In genomic region chrX:3345281-3346081, GRCh38 we compare ENCODE assay signal across 10 cellular contexts. TPM values are rescaled to one million over a fixed set of nuclear protein-coding genes. Genes with fewer than 3 reads are reported as not detected.
DNase-seq lines count a peak whose midpoint lies in the region; ATAC-seq, FAIRE-seq and TF ChIP-seq lines count a peak whose summit lies in the region.
"Had no signal": no experiment of that assay in that cellular context is flagged by ENCODE, and none has a peak within 500 bp of the region (broad histone marks: within the 10 kb centered on the region; RNA-seq: fewer than 3 reads in every experiment).

No MANE protein-coding gene starts in this region.

- peaks cover 2% of the 10 kb centered on the region for H3K27me3 ChIP-seq in astrocyte (ENCODE audit: insufficient read depth, low read length)
- H3K27me3 ChIP-seq in iPS-18a (ENCODE audit: control insufficient read depth, insufficient read depth, low read length): peaks cover 62% of the 10 kb centered on the region
- peaks cover 0 to 6% (median 0%) of the 10 kb centered on the region in 3 donors for H3K27me3 ChIP-seq in sigmoid colon

- intact Hi-C loops in sigmoid colon (cut with DNase I): no loop called here

- peaks cover 12% of the 10 kb centered on the region for H3K27me3 Mint-ChIP-seq in astrocyte (ENCODE audit: low read depth, unreplicated experiment)
- H3K27me3 Mint-ChIP-seq in activated T-helper 17 cell treated with anti-CD3 and anti-CD28 coated beads, Interleukin-2, amount 50 U/mL, for 72 hours: peaks cover 7% of the 10 kb centered on the region

- peak overlapping the region; percentile 54 for H3K4me3 ChIP-seq in astrocyte (ENCODE audit: insufficient read depth, low read depth, low read length)
- H3K4me3 ChIP-seq in iPS-18a (ENCODE audit: low read length): peak overlapping the region; percentile 79
- H3K4me3 ChIP-seq in sigmoid colon: peak overlapping the region; percentile 18 to 46 (median 39)

- no peak for ATAC-seq in activated T-helper 17 cell treated with anti-CD3 and anti-CD28 coated beads, Interleukin-2, amount 50 U/mL, for 72 hours (replicated peaks)
- ATAC-seq in HG02884 (IDR thresholded peaks at IDR 0.05; ENCODE audit: unreplicated experiment): no peak
- ATAC-seq: T-cell had no signal

- H3K36me3 Mint-ChIP-seq in astrocyte (ENCODE audit: low read depth, unreplicated experiment): peaks cover 6% of the 10 kb centered on the region
- H3K36me3 Mint-ChIP-seq in activated T-helper 17 cell treated with anti-CD3 and anti-CD28 coated beads, Interleukin-2, amount 50 U/mL, for 72 hours (ENCODE audit: low read depth): no peaks in the 10 kb centered on the region
- H3K36me3 Mint-ChIP-seq: T-cell had no signal

- no peaks in the 10 kb centered on the region for H3K9me3 ChIP-seq in astrocyte (ENCODE audit: insufficient read depth, low read depth, low read length)
- no peaks in the 10 kb centered on the region for H3K9me3 ChIP-seq in iPS-18a (ENCODE audit: control insufficient read depth, low read depth, low read length)
- H3K9me3 ChIP-seq in sigmoid colon: no peaks in the 10 kb centered on the region

- H3K27ac Mint-ChIP-seq in astrocyte (ENCODE audit: unreplicated experiment): peak overlapping the region; percentile 72
- H3K27ac Mint-ChIP-seq in activated T-helper 17 cell treated with anti-CD3 and anti-CD28 coated beads, Interleukin-2, amount 50 U/mL, for 72 hours: no peak overlapping the region
- H3K27ac Mint-ChIP-seq: T-cell had no signal

- H3K9ac ChIP-seq in astrocyte (ENCODE audit: low read length): peak overlapping the region; percentile 67
- H3K9ac ChIP-seq in iPS-18a (ENCODE audit: low read length): peak overlapping the region; percentile 39

- TF ChIP-seq POLR2A in sigmoid colon (IDR thresholded peaks at IDR 0.05): no peak

- H3K9me3 Mint-ChIP-seq in astrocyte (ENCODE audit: unreplicated experiment): peaks cover 6% of the 10 kb centered on the region
- no peaks in the 10 kb centered on the region for H3K9me3 Mint-ChIP-seq in activated T-helper 17 cell treated with anti-CD3 and anti-CD28 coated beads, Interleukin-2, amount 50 U/mL, for 72 hours

- H3K36me3 ChIP-seq in astrocyte (ENCODE audit: insufficient read depth, low read length): no peaks in the 10 kb centered on the region
- no peaks in the 10 kb centered on the region for H3K36me3 ChIP-seq in iPS-18a (ENCODE audit: control insufficient read depth, low read depth, low read length)
- no peaks in the 10 kb centered on the region for H3K36me3 ChIP-seq in sigmoid colon

- H3K4me3 Mint-ChIP-seq in astrocyte (ENCODE audit: unreplicated experiment): peak overlapping the region; percentile 85
- no peak overlapping the region for H3K4me3 Mint-ChIP-seq in activated T-helper 17 cell treated with anti-CD3 and anti-CD28 coated beads, Interleukin-2, amount 50 U/mL, for 72 hours
- H3K4me3 Mint-ChIP-seq: central memory CD8-positive, alpha-beta T cell; T-cell had no signal

- H3K4me1 ChIP-seq in astrocyte (ENCODE audit: insufficient read depth, low read length): peaks cover 2% of the 10 kb centered on the region
- no peaks in the 10 kb centered on the region for H3K4me1 ChIP-seq in iPS-18a (ENCODE audit: control insufficient read depth, low read depth, low read length)
- H3K4me1 ChIP-seq in sigmoid colon: peaks cover 0 to 4% (median 0%) of the 10 kb centered on the region in 4 donors

- no peaks in the 10 kb centered on the region for H3K4me1 Mint-ChIP-seq in astrocyte (ENCODE audit: low read depth, unreplicated experiment)
- H3K4me1 Mint-ChIP-seq in activated T-helper 17 cell treated with anti-CD3 and anti-CD28 coated beads, Interleukin-2, amount 50 U/mL, for 72 hours: no peaks in the 10 kb centered on the region
- H3K4me1 Mint-ChIP-seq: central memory CD8-positive, alpha-beta T cell; T-cell had no signal

- H3K27ac ChIP-seq in astrocyte (ENCODE audit: low read depth, low read length): no peak overlapping the region
- no peak overlapping the region for H3K27ac ChIP-seq in iPS-18a (ENCODE audit: low read length)
- peak overlapping the region; percentile 39 to 66 (median 62) for H3K27ac ChIP-seq in sigmoid colon

- FAIRE-seq in astrocyte (lab: Jason Lieb, UNC): peak; percentile 47

- peak overlapping the region; percentile 4 for H2AFZ ChIP-seq in astrocyte (ENCODE audit: low read depth, low read length)

- no peaks in the 10 kb centered on the region for H3K79me2 ChIP-seq in astrocyte (ENCODE audit: insufficient read depth, low read length)

- no peaks in the 10 kb centered on the region for H4K20me1 ChIP-seq in astrocyte (ENCODE audit: insufficient read depth, low read length)

- DNase-seq in ELR (ENCODE audit: low read depth) (peak; percentile 7), astrocyte (ENCODE audit: low read depth) (peak; percentile 44), sigmoid colon (peak; percentile 72), globus pallidus (ENCODE audit: low spot score) (no peak)
- DNase-seq in activated CD8-positive, alpha-beta memory T cell treated with anti-CD3 and anti-CD28 coated beads for 24 hours: no peak
- DNase-seq: T-cell had no signal

- TF ChIP-seq CTCF in astrocyte (IDR thresholded peaks at IDR 0.05; ENCODE audit: insufficient read depth, low read depth, low read length) (no peak), sigmoid colon (IDR thresholded peaks at IDR 0.05) (no peak)

- 6 to 12% methylated on average over 62 of the region's 62 CpGs for WGBS in sigmoid colon, 2 donors

- H3K4me2 ChIP-seq in astrocyte (ENCODE audit: low read length): peak overlapping the region; percentile 82

- no peak for TF ChIP-seq EP300 in sigmoid colon (IDR thresholded peaks at IDR 0.05)

RNA-seq across cellular contexts. Expression of gene MXRA5, which starts 1.0 kb away (rescaled TPM):
- total RNA-seq in astrocyte (23.3 and 60.6 TPM in 2 replicates), sigmoid colon (1 to 10 TPM; 5.4 to 8.0 (median 5.9) TPM)
- polyA plus RNA-seq in sigmoid colon: 1 to 10 TPM in 1 of 3 donors, under 1 TPM in 1, not detected in 1; 0.23 to 3.2 TPM
- total RNA-seq in activated T-helper 17 cell treated with anti-CD3 and anti-CD28 coated beads, Interleukin-2, amount 50 U/mL, for 72 hours: not detected

Comparison
In these comparisons a context has a peak if more than half of its experiments do, and no peak if none do; other contexts are left out.
1. DNase-seq: peak in ELR (single experiment), astrocyte (single experiment) and sigmoid colon (single experiment); none in activated CD8-positive, alpha-beta memory T cell treated with anti-CD3 and anti-CD28 coated beads for 24 hours (single experiment) and globus pallidus (single experiment).
2. H3K27ac ChIP-seq: peak in sigmoid colon (4 of 4); none in astrocyte (single experiment) and iPS-18a (single experiment).
3. RNA of gene MXRA5, which starts 1.0 kb away (total RNA-seq): 23.3 to 60.6 TPM in astrocyte and 5.4 to 8.0 TPM in sigmoid colon; not detected in activated T-helper 17 cell treated with anti-CD3 and anti-CD28 coated beads, Interleukin-2, amount 50 U/mL, for 72 hours; every median in the first group is over 4 times any median in the second.
4. Peak in every context shown above with its lines, with median percentiles within 50 percentile points of each other: H3K4me3 ChIP-seq.